Comparison of ENCODE assay signal across 21 cellular contexts in genomic region chr13:94227255-94227879, GRCh38.
DNase-seq lines count a peak whose midpoint lies in the region; ATAC-seq, FAIRE-seq and TF ChIP-seq lines count a peak whose summit lies in the region.
"Had no signal": no experiment of that assay in that cellular context is flagged by ENCODE, and none has a peak within 500 bp of the region (broad histone marks: within the 10 kb centered on the region; RNA-seq: fewer than 3 reads in every experiment).

No MANE protein-coding gene starts in this region.

- H3K9ac ChIP-seq in Karpas-422 (ENCODE audit: low read length), result no peak overlapping the region
- H3K9ac ChIP-seq in HepG2 (ENCODE audit: insufficient read depth, low read depth, low read length), result no peak overlapping the region
- H3K9ac ChIP-seq: BLaER1 treated with 17β-estradiol and CSF1 and Interleukin-3, amounts not matched to agents 10 nM and 100 nM had no signal

- TF ChIP-seq CTCF in HepG2 (CRISPR knock-in tag; IDR thresholded peaks at IDR 0.05) (no peak), right lobe of liver (IDR thresholded peaks at IDR 0.05) (no peak), nephron progenitor cell (IDR thresholded peaks at IDR 0.05) (no peak)

- FAIRE-seq in HepG2 (lab: Jason Lieb, UNC), result no peak
- FAIRE-seq: A549, D721Med, G401.6, GM12891, GM19239 had no signal

- H3K27ac ChIP-seq in Karpas-422 (ENCODE audit: low read length) (no peak overlapping the region), HepG2 (ENCODE audit: extremely low read length, insufficient read depth, low read length) (no peak overlapping the region), right lobe of liver (no peak overlapping the region)
- H3K27ac ChIP-seq: 22Rv1; A549; BLaER1 treated with 17β-estradiol and CSF1 and Interleukin-3, amounts not matched to agents 10 nM and 100 nM; C4-2B had no signal

- H3K9me3 ChIP-seq in Karpas-422 (ENCODE audit: low read length) (no peaks in the 10 kb centered on the region), HepG2 (ENCODE audit: low read length) (no peaks in the 10 kb centered on the region), right lobe of liver (no peaks in the 10 kb centered on the region)
- H3K9me3 ChIP-seq: A549, Caco-2 had no signal

- no peaks in the 10 kb centered on the region for H3K36me3 ChIP-seq in Karpas-422 (ENCODE audit: insufficient read depth, low read length)
- H3K36me3 ChIP-seq in HepG2 (replicated peaks in 1 of 2; ENCODE audit: control insufficient read depth in 1 of 2, insufficient read depth in 2 of 2, low read length in 2 of 2), result no peaks in the 10 kb centered on the region
- H3K36me3 ChIP-seq in right lobe of liver, result no peaks in the 10 kb centered on the region
- H3K36me3 ChIP-seq: BLaER1 treated with 17β-estradiol and CSF1 and Interleukin-3, amounts not matched to agents 10 nM and 100 nM had no signal

- POLR2A ChIA-PET in HepG2 (lab: Yijun Ruan, JAX), result no interaction called here

- no peaks in the 10 kb centered on the region for H3K27me3 ChIP-seq in Karpas-422 (ENCODE audit: low read length)
- H3K27me3 ChIP-seq in HepG2 (ENCODE audit: control insufficient read depth in 1 of 2, insufficient read depth in 2 of 2, low read length in 2 of 2), result no peaks in the 10 kb centered on the region
- no peaks in the 10 kb centered on the region for H3K27me3 ChIP-seq in right lobe of liver
- H3K27me3 ChIP-seq: BLaER1 treated with 17β-estradiol and CSF1 and Interleukin-3, amounts not matched to agents 10 nM and 100 nM had no signal

- H3K4me3 ChIP-seq in Karpas-422 (ENCODE audit: low read length) (no peak overlapping the region), HepG2 (replicated peaks in 1 of 3; ENCODE audit: insufficient read depth in 1 of 3, low read depth in 2 of 3, low read length in 3 of 3) (no peak overlapping the region), right lobe of liver (no peak overlapping the region)
- H3K4me3 ChIP-seq: A549; BLaER1 treated with 17β-estradiol and CSF1 and Interleukin-3, amounts not matched to agents 10 nM and 100 nM had no signal

- CTCF ChIA-PET in HepG2 (lab: Yijun Ruan, JAX; ENCODE audit: low intra/inter-chr PET ratio, low total read pairs), result no interaction called here

- H2AFZ ChIP-seq in Karpas-422 (ENCODE audit: low read length) (no peak overlapping the region), HepG2 (ENCODE audit: low read length) (no peak overlapping the region)

- peaks cover 5% of the 10 kb centered on the region for H3K4me1 Mint-ChIP-seq in nephron progenitor cell
- H3K4me1 Mint-ChIP-seq: B cell had no signal

- TF ChIP-seq EP300 in HepG2 (IDR thresholded peaks at IDR 0.05; ENCODE audit: low read depth in 2 of 2, low read length in 2 of 2) (no peak), HepG2 (CRISPR knock-in tag; IDR thresholded peaks at IDR 0.05; ENCODE audit: borderline replicate concordance) (no peak)

- H3K79me2 ChIP-seq in Karpas-422 (ENCODE audit: low read length) (no peaks in the 10 kb centered on the region), HepG2 (ENCODE audit: insufficient read depth, low read length) (no peaks in the 10 kb centered on the region)

- no peak overlapping the region for H3K4me3 Mint-ChIP-seq in nephron progenitor cell
- H3K4me3 Mint-ChIP-seq: B cell; CD4-positive, alpha-beta T cell; CD8-positive, alpha-beta T cell had no signal

- 95% methylated on average over 6 of the region's 6 CpGs for WGBS in HepG2 (ENCODE audit: low lambda C conversion rate)
- 69% methylated on average over 5 of the region's 6 CpGs for WGBS in right lobe of liver (ENCODE audit: insufficient coverage, low coverage, low lambda C conversion rate, missing lambda C conversion rate)

- H4K20me1 ChIP-seq in Karpas-422 (ENCODE audit: insufficient read depth, low read depth, low read length) (no peaks in the 10 kb centered on the region), HepG2 (ENCODE audit: insufficient read depth, low read length) (no peaks in the 10 kb centered on the region)
- H4K20me1 ChIP-seq: BLaER1 treated with 17β-estradiol and CSF1 and Interleukin-3, amounts not matched to agents 10 nM and 100 nM had no signal

- H3K27me3 Mint-ChIP-seq in nephron progenitor cell (ENCODE audit: low read depth, poor library complexity), result no peaks in the 10 kb centered on the region
- H3K27me3 Mint-ChIP-seq: CD4-positive, alpha-beta T cell had no signal

- no peak overlapping the region for H3K27ac Mint-ChIP-seq in nephron progenitor cell
- H3K27ac Mint-ChIP-seq: B cell; CD4-positive, alpha-beta T cell; CD8-positive, alpha-beta T cell had no signal

- H3K4me2 ChIP-seq in Karpas-422 (ENCODE audit: low read depth, low read length, poor library complexity, severe bottlenecking) (no peak overlapping the region), HepG2 (ENCODE audit: low read depth, low read length) (no peak overlapping the region)
- H3K4me2 ChIP-seq: A549; BLaER1 treated with 17β-estradiol and CSF1 and Interleukin-3, amounts not matched to agents 10 nM and 100 nM had no signal

- H3K9me2 ChIP-seq in Karpas-422 (replicated peaks; ENCODE audit: insufficient read depth, low read length), result no peaks in the 10 kb centered on the region

- H3K4me1 ChIP-seq in Karpas-422 (ENCODE audit: low read length) (no peaks in the 10 kb centered on the region), HepG2 (ENCODE audit: insufficient read depth, low read length) (no peaks in the 10 kb centered on the region), right lobe of liver (no peaks in the 10 kb centered on the region)
- H3K4me1 ChIP-seq: A549, Caco-2 had no signal

- no TSS peak for BruUV-seq in HepG2 (replicated peaks; lab: Mats Ljungman, UMichigan)

- no peak for ATAC-seq in HepG2
- peak in 3 of 4 donors; percentile 61 to 80 (median 70) for ATAC-seq in right lobe of liver
- no peak for ATAC-seq in HG03521 (IDR thresholded peaks at IDR 0.05; ENCODE audit: unreplicated experiment)
- ATAC-seq: A549; CD8-positive, alpha-beta T cell had no signal

- DNase-seq in Karpas-422 (peak; percentile 1), HepG2 (ENCODE audit: low spot score) (no peak), right lobe of liver (no peak), nephron progenitor cell (no peak)
- DNase-seq: AML-193; Caco-2; Calu3; CD4-positive, alpha-beta T cell; CD8-positive, alpha-beta T cell; DMS79 treated with DMSO at 0.1 percent for 48 hours; GF-D8 had no signal

- in situ Hi-C loops in HepG2 (cut with HindIII; ENCODE audit: extremely low pct_ligation_motif_present, low pct_unique_long_range_greater_than_20kb), result no loop called here

- TF ChIP-seq RAD21 in HepG2 (CRISPR knock-in tag; IDR thresholded peaks at IDR 0.05), result no peak

- H3K36me3 Mint-ChIP-seq in nephron progenitor cell (ENCODE audit: low read depth), result peaks cover 22% of the 10 kb centered on the region
- H3K36me3 Mint-ChIP-seq: CD8-positive, alpha-beta T cell had no signal

- no peak for TF ChIP-seq POLR2A in HepG2 (IDR thresholded peaks at IDR 0.05; ENCODE audit: insufficient read depth in 1 of 2, low read depth in 2 of 2, low read length in 2 of 2)
- TF ChIP-seq POLR2A in right lobe of liver (IDR thresholded peaks at IDR 0.05), result no peak

- H3K9me3 Mint-ChIP-seq in nephron progenitor cell, result no peaks in the 10 kb centered on the region
- H3K9me3 Mint-ChIP-seq: CD4-positive, alpha-beta T cell; CD8-positive, alpha-beta T cell had no signal

- intact Hi-C loops in HepG2 (cut with micrococcal nuclease; ENCODE audit: unreplicated experiment), result no loop called here
- intact Hi-C loops in right lobe of liver (cut with DNase I), result no loop called here

TF ChIP-seq in HepG2, 621 proteins besides CTCF, POLR2A, EP300 and RAD21:
- peak; percentile 91 for TF ChIP-seq ZNF12 (CRISPR knock-in tag; IDR thresholded peaks at IDR 0.05)
- no peak for TF ChIP-seq ARNT (IDR thresholded peaks at IDR 0.05)
- TF ChIP-seq TMF1 (CRISPR knock-in tag; IDR thresholded peaks at IDR 0.05; ENCODE audit: low read depth), result no peak

Comparison
In these comparisons a context has a peak if more than half of its experiments do, and no peak if none do; other contexts are left out.
1. ATAC-seq: peak in right lobe of liver (3 of 4); none in HepG2 (single experiment) and HG03521 (single experiment).